Comparison of ENCODE assay signal across 8 cellular contexts in genomic region chr1:8876099-8876496, GRCh38. TPM values are rescaled to one million over a fixed set of nuclear protein-coding genes. Genes with fewer than 3 reads are reported as not detected.
DNase-seq lines count a peak whose midpoint lies in the region; ATAC-seq and TF ChIP-seq lines count a peak whose summit lies in the region.

No MANE protein-coding gene starts in this region.

- DNase-seq in SK-N-SH (no peak), T-cell (no peak), esophagus squamous epithelium (lab: John Stamatoyannopoulos, UW) (no peak), dedifferentiated amniotic fluid mesenchymal stem cell (ENCODE audit: extremely low spot score) (no peak)
- no peak for DNase-seq in central memory CD4-positive, alpha-beta T cell

- H3K4me1 Mint-ChIP-seq in T-cell, result peaks cover 61 to 70% (median 69%) of the 10 kb centered on the region in 3 donors

- H3K36me3 Mint-ChIP-seq in T-cell, result peaks cover 37% of the 10 kb centered on the region

- H3K36me3 ChIP-seq in SK-N-SH (replicated peaks in 1 of 2; ENCODE audit: control insufficient read depth in 1 of 2, insufficient read depth in 2 of 2, low read length in 1 of 2) (peaks cover 44 to 64% of the 10 kb centered on the region in 2 experiments), esophagus squamous epithelium (peaks cover 16 to 51% (median 23%) of the 10 kb centered on the region in 3 donors)

- peak overlapping the region; percentile 90 to 95 (median 94) for H3K4me3 Mint-ChIP-seq in T-cell

- peak overlapping the region; percentile 89 to 96 for H3K27ac Mint-ChIP-seq in T-cell

- peak overlapping the region; percentile 96 for H3K4me2 ChIP-seq in SK-N-SH

- H3K27me3 ChIP-seq in SK-N-SH (ENCODE audit: insufficient read depth), result no peaks in the 10 kb centered on the region
- no peaks in the 10 kb centered on the region for H3K27me3 ChIP-seq in esophagus squamous epithelium

- H3K4me1 ChIP-seq in SK-N-SH (ENCODE audit: control insufficient read depth in 1 of 2, insufficient read depth in 2 of 2, low read depth in 1 of 2, low read length in 1 of 2) (peaks cover 38 to 66% of the 10 kb centered on the region in 2 experiments), esophagus squamous epithelium (peaks cover 46 to 87% (median 71%) of the 10 kb centered on the region in 3 donors)

- WGBS in SK-N-SH (ENCODE audit: low lambda C conversion rate), result 57% methylated on average over 3 of the region's 3 CpGs
- 28 to 35% methylated on average over 3 of the region's 3 CpGs for WGBS in esophagus squamous epithelium, 2 donors

- H2AFZ ChIP-seq in SK-N-SH (ENCODE audit: low read depth), result no peak overlapping the region

- TF ChIP-seq CTCF in SK-N-SH (IDR thresholded peaks at IDR 0.05) (no peak), esophagus squamous epithelium (IDR thresholded peaks at IDR 0.05) (no peak)

- H3K79me2 ChIP-seq in SK-N-SH (ENCODE audit: insufficient read depth), result peaks cover 75% of the 10 kb centered on the region

- H3F3A ChIP-seq in SK-N-SH (replicated peaks; ENCODE audit: insufficient read depth), result peaks cover 83% of the 10 kb centered on the region

- no peak for TF ChIP-seq RAD21 in SK-N-SH (IDR thresholded peaks at IDR 0.05; ENCODE audit: low read length)

- ATAC-seq in SK-N-SH treated with all-trans-retinoic acid at 6 μM for 48 hours (no peak), T-cell (replicated peaks in 1 of 4) (no peak), GM21786 (IDR thresholded peaks at IDR 0.05; ENCODE audit: unreplicated experiment) (no peak)

- POLR2A ChIA-PET in SK-N-SH (lab: Yijun Ruan, JAX) (no interaction called here), T-cell (lab: Charles Lee) (no interaction called here)

- no peak for TF ChIP-seq EP300 in SK-N-SH (IDR thresholded peaks at IDR 0.05; ENCODE audit: borderline replicate concordance in 1 of 2, low read depth in 1 of 2, low read length in 1 of 2)

- H3K27ac ChIP-seq in SK-N-SH (ENCODE audit: low read depth in 2 of 2, low read length in 1 of 2) (peak overlapping the region; percentile 68 to 97; a peak in 3 of 4 replicates), esophagus squamous epithelium (peak overlapping the region; percentile 67 to 100 (median 96)), skin epidermis (peak overlapping the region in 18 of 21 experiments; percentile 9 to 100 (median 97))

- H3K9me3 Mint-ChIP-seq in T-cell, result no peaks in the 10 kb centered on the region

- H3K9me3 ChIP-seq in SK-N-SH, result no peaks in the 10 kb centered on the region
- H3K9me3 ChIP-seq in esophagus squamous epithelium, result no peaks in the 10 kb centered on the region

- intact Hi-C loops in esophagus squamous epithelium (cut with DNase I), result no loop called here

- peaks cover 64% of the 10 kb centered on the region for H4K20me1 ChIP-seq in SK-N-SH (ENCODE audit: insufficient read depth)

- H3K27me3 Mint-ChIP-seq in T-cell, result no peaks in the 10 kb centered on the region

- H3K9me2 ChIP-seq in SK-N-SH, result no peaks in the 10 kb centered on the region

- H3K4me3 ChIP-seq in SK-N-SH (ENCODE audit: low read depth in 2 of 2, low read length in 1 of 2), result peak overlapping the region; percentile 78 to 89; a peak in 3 of 4 replicates
- H3K4me3 ChIP-seq in esophagus squamous epithelium, result peak overlapping the region; percentile 71 to 93 (median 82)
- H3K4me3 ChIP-seq in skin epidermis, result peak overlapping the region in 4 of 7 experiments; percentile 55 to 90 (median 84)

- CTCF ChIA-PET in SK-N-SH (lab: Yijun Ruan, JAX), result no interaction called here
- CTCF ChIA-PET in T-cell (lab: Charles Lee), result interaction anchor here (0.6 to 0.7 kb wide), 3 partner anchors 28 to 950 kb away, joined by 3 to 7 read pairs (median 5); no protein-coding TSS in a partner anchor

- TF ChIP-seq POLR2A in esophagus squamous epithelium (IDR thresholded peaks at IDR 0.05), result no peak

- H3K9ac ChIP-seq in SK-N-SH, result peak overlapping the region; percentile 100

TF ChIP-seq in SK-N-SH, 30 proteins besides CTCF, POLR2A, EP300 and RAD21 (continues in another document):
- TF ChIP-seq ZBTB33 (IDR thresholded peaks at IDR 0.05; ENCODE audit: borderline replicate concordance, low read depth) (no peak), USF2 (IDR thresholded peaks at IDR 0.05; ENCODE audit: borderline replicate concordance, low read depth, low read length) (no peak), GATA2 (CRISPR knock-in tag; IDR thresholded peaks at IDR 0.05) (no peak), TEAD4 (IDR thresholded peaks at IDR 0.05; ENCODE audit: borderline replicate concordance, insufficient read depth) (no peak), SMC3 (IDR thresholded peaks at IDR 0.05; ENCODE audit: low read depth, low read length) (no peak), RFX5 (IDR thresholded peaks at IDR 0.05; ENCODE audit: low read length) (no peak), MXI1 (IDR thresholded peaks at IDR 0.05; ENCODE audit: low read depth, low read length) (no peak), NFIC (IDR thresholded peaks at IDR 0.05; ENCODE audit: borderline replicate concordance) (no peak), FOSL2 (IDR thresholded peaks at IDR 0.05; ENCODE audit: borderline replicate concordance, low read depth) (no peak)

TF ChIP-seq in SK-N-SH treated with all-trans-retinoic acid at 6 μM for 48 hours, 23 proteins besides CTCF, POLR2A, EP300 and RAD21 (continues in another document):
- TF ChIP-seq TSHZ2 (CRISPR knock-in tag; IDR thresholded peaks at IDR 0.05) (no peak), ZFP30 (CRISPR knock-in tag; IDR thresholded peaks at IDR 0.05) (no peak), PPARA (CRISPR knock-in tag; IDR thresholded peaks at IDR 0.05; ENCODE audit: borderline replicate concordance) (no peak), CSRNP3 (CRISPR knock-in tag; IDR thresholded peaks at IDR 0.05) (no peak), ZNF565 (CRISPR knock-in tag; conservative IDR thresholded peaks at IDR 0.05; ENCODE audit: low read depth) (no peak), ESRRG (CRISPR knock-in tag; IDR thresholded peaks at IDR 0.05) (no peak), POU6F1 (CRISPR knock-in tag; IDR thresholded peaks at IDR 0.05; ENCODE audit: borderline replicate concordance, low read depth) (no peak), ZNF70 (CRISPR knock-in tag; IDR thresholded peaks at IDR 0.05) (no peak), SNAI2 (CRISPR knock-in tag; IDR thresholded peaks at IDR 0.05) (no peak), BACH2 (CRISPR knock-in tag; IDR thresholded peaks at IDR 0.05; ENCODE audit: borderline replicate concordance) (no peak), ZNF8 (CRISPR knock-in tag; IDR thresholded peaks at IDR 0.05) (no peak)

RNA-seq across cellular contexts. Expression of gene ENO1, which starts 2.4 kb away (rescaled TPM):
- polyA plus RNA-seq in SK-N-SH (2012; rRNA removed), result 1,578 and 1,599 TPM in 2 replicates
- 1,008 and 1,227 TPM in 2 replicates for polyA plus RNA-seq in SK-N-SH (2012; cell fraction: cytosol; rRNA removed)
- 1,203 and 1,510 TPM in 2 replicates for polyA plus RNA-seq in SK-N-SH (2012; cell fraction: nucleus; rRNA removed)
- 100 to 1,000 TPM; 308 to 625 (median 545) TPM for total RNA-seq in T-cell
- 1,000 to 10,000 TPM in 3 of 4 donors, 100 to 1,000 TPM in 1; 954 to 1,668 (median 1,315) TPM for total RNA-seq in esophagus squamous epithelium

RNA-seq across cellular contexts. Expression of gene RERE, which starts 58.7 kb away (rescaled TPM):
- 4.1 and 8.1 TPM in 2 replicates for polyA plus RNA-seq in SK-N-SH (2012; rRNA removed)
- polyA plus RNA-seq in SK-N-SH (2012; cell fraction: cytosol; rRNA removed), result 8.4 and 12.9 TPM in 2 replicates
- polyA plus RNA-seq in SK-N-SH (2012; cell fraction: nucleus; rRNA removed), result 36.4 and 41.6 TPM in 2 replicates
- total RNA-seq in T-cell, result 100 to 1,000 TPM in 3 of 5 donors, 10 to 100 TPM in 2; 85.1 to 116 (median 103) TPM
- total RNA-seq in esophagus squamous epithelium, result 10 to 100 TPM; 27.5 to 56.6 (median 32.1) TPM
